In genomic region chr19:47187023-47187655, GRCh38 we compare ENCODE assay signal across 9 cellular contexts. TPM values are rescaled to one million over a fixed set of nuclear protein-coding genes. Genes with fewer than 3 reads are reported as not detected.
DNase-seq lines count a peak whose midpoint lies in the region; ATAC-seq, FAIRE-seq and TF ChIP-seq lines count a peak whose summit lies in the region.
"Had no signal": no experiment of that assay in that cellular context is flagged by ENCODE, and none has a peak within 500 bp of the region (broad histone marks: within the 10 kb centered on the region; RNA-seq: fewer than 3 reads in every experiment).

No MANE protein-coding gene starts in this region.

- TF ChIP-seq CTCF in CD14-positive monocyte (IDR thresholded peaks at IDR 0.05) (no peak), gastrocnemius medialis (IDR thresholded peaks at IDR 0.05 in 4 of 5, conservative IDR thresholded peaks at IDR 0.05 in 1 of 5) (no peak)

- H3K27ac ChIP-seq in Karpas-422 (ENCODE audit: low read length) (peak overlapping the region; percentile 30; the same call in 1 of the 2 replicates), mesendoderm (ENCODE audit: low read depth, low read length) (peak overlapping the region; percentile 22), gastrocnemius medialis (no peak overlapping the region)

- H3K4me2 ChIP-seq in Karpas-422 (ENCODE audit: low read depth, low read length, poor library complexity, severe bottlenecking): no peak overlapping the region
- no peak overlapping the region for H3K4me2 ChIP-seq in mesendoderm (ENCODE audit: low read length)

- H3K23ac ChIP-seq in mesendoderm (ENCODE audit: low read length): no peak overlapping the region

- no peak overlapping the region for H3K9ac ChIP-seq in Karpas-422 (ENCODE audit: low read length)
- no peak overlapping the region for H3K9ac ChIP-seq in mesendoderm (ENCODE audit: low read length)

- in situ Hi-C loops in gastrocnemius medialis (cut with MboI; ENCODE audit: low sequenced_read_pairs in 4 of 4): no loop called here

- H3K9me3 ChIP-seq in Karpas-422 (ENCODE audit: low read length): no peaks in the 10 kb centered on the region
- H3K9me3 ChIP-seq in gastrocnemius medialis: no peaks in the 10 kb centered on the region

- H3K4ac ChIP-seq in mesendoderm (ENCODE audit: low read depth, low read length): no peak overlapping the region

- H3K79me2 ChIP-seq in Karpas-422 (ENCODE audit: low read length): peaks cover 21% of the 10 kb centered on the region; the same call in 1 of the 2 replicates
- H3K79me2 ChIP-seq in mesendoderm (ENCODE audit: control insufficient read depth, insufficient read depth, low read length): peaks cover 12% of the 10 kb centered on the region

- peaks cover 36% of the 10 kb centered on the region for H3K4me1 ChIP-seq in Karpas-422 (ENCODE audit: low read length)
- peaks cover 9% of the 10 kb centered on the region for H3K4me1 ChIP-seq in mesendoderm (ENCODE audit: control insufficient read depth, low read depth, low read length)
- H3K4me1 ChIP-seq in gastrocnemius medialis: peaks cover 9 to 11% of the 10 kb centered on the region in 2 donors

- H2BK15ac ChIP-seq in mesendoderm (replicated peaks; ENCODE audit: low read depth): no peak overlapping the region

- no peaks in the 10 kb centered on the region for H3K4me1 Mint-ChIP-seq in CD14-positive monocyte

- no peak overlapping the region for H3K18ac ChIP-seq in mesendoderm (ENCODE audit: low read length)

- peaks cover 4% of the 10 kb centered on the region; the same call in 1 of the 2 replicates for H3K36me3 ChIP-seq in Karpas-422 (ENCODE audit: insufficient read depth, low read length)
- H3K36me3 ChIP-seq in mesendoderm (ENCODE audit: control insufficient read depth, insufficient read depth, low read length): peaks cover 9% of the 10 kb centered on the region
- no peaks in the 10 kb centered on the region for H3K36me3 ChIP-seq in gastrocnemius medialis

- peak overlapping the region; percentile 34 for H3K56ac ChIP-seq in mesendoderm (ENCODE audit: low read length)

- H2BK5ac ChIP-seq in mesendoderm (ENCODE audit: low read length): no peak overlapping the region

- H2BK120ac ChIP-seq in mesendoderm (ENCODE audit: low read depth, low read length): no peak overlapping the region

- WGBS in mesendoderm (ENCODE audit: extremely low coverage, insufficient coverage, low lambda C conversion rate): no CpG with 5 or more reads among the region's 5 CpGs

- H3K9me2 ChIP-seq in Karpas-422 (replicated peaks; ENCODE audit: insufficient read depth, low read length): no peaks in the 10 kb centered on the region

- peak overlapping the region in 1 of 7 donors; percentile 55 for H3K27ac Mint-ChIP-seq in CD14-positive monocyte

- intact Hi-C loops in CD14-positive monocyte (cut with micrococcal nuclease): no loop called here
- intact Hi-C loops in gastrocnemius medialis (cut with DNase I; ENCODE audit: low total_unique reads): no loop called here

- H4K8ac ChIP-seq in mesendoderm (ENCODE audit: low read depth, low read length): no peak overlapping the region

- peaks cover 18% of the 10 kb centered on the region for H3K79me1 ChIP-seq in mesendoderm (ENCODE audit: low read length)

- no peak overlapping the region for H3K4me3 Mint-ChIP-seq in CD14-positive monocyte

- H3K4me3 ChIP-seq in Karpas-422 (ENCODE audit: low read length): no peak overlapping the region
- no peak overlapping the region for H3K4me3 ChIP-seq in mesendoderm (ENCODE audit: low read length)
- H3K4me3 ChIP-seq in gastrocnemius medialis: no peak overlapping the region

- no peak overlapping the region for H2AK5ac ChIP-seq in mesendoderm (ENCODE audit: low read length)

- H3K27me3 ChIP-seq in Karpas-422 (ENCODE audit: low read length): no peaks in the 10 kb centered on the region
- H3K27me3 ChIP-seq in mesendoderm (ENCODE audit: insufficient read depth, low read length, poor library complexity): no peaks in the 10 kb centered on the region
- H3K27me3 ChIP-seq in gastrocnemius medialis: no peaks in the 10 kb centered on the region

- no peak for TF ChIP-seq POLR2A in gastrocnemius medialis (IDR thresholded peaks at IDR 0.05)

- no peaks in the 10 kb centered on the region for H3K9me3 Mint-ChIP-seq in CD14-positive monocyte

- H4K20me1 ChIP-seq in Karpas-422 (ENCODE audit: insufficient read depth, low read depth, low read length): no peaks in the 10 kb centered on the region

- no peak overlapping the region for H4K5ac ChIP-seq in mesendoderm (ENCODE audit: low read length)

- no peak overlapping the region for H2AFZ ChIP-seq in Karpas-422 (ENCODE audit: low read length)

- peaks cover 0 to 2% (median 2%) of the 10 kb centered on the region in 3 donors for H3K27me3 Mint-ChIP-seq in CD14-positive monocyte (ENCODE audit: low read depth in 3 of 3)

- FAIRE-seq in urothelium cell line (lab: Jason Lieb, UNC): no peak
- FAIRE-seq: RCC 7860 had no signal

- peak; percentile 2 for DNase-seq in CD14-positive monocyte (ENCODE audit: low spot score)
- DNase-seq in Karpas-422: no peak
- no peak for DNase-seq in mesendoderm
- no peak for DNase-seq in activated gamma-delta T cell treated with Interleukin-2 at 50 U/mL for 16 hours
- no peak for DNase-seq in gastrocnemius medialis
- no peak for DNase-seq in NCI-H1105 (lab: John Stamatoyannopoulos, UW)
- no peak for DNase-seq in urothelium cell line (ENCODE audit: low spot score)

- ATAC-seq in GM21381 (IDR thresholded peaks at IDR 0.05; ENCODE audit: unreplicated experiment): peak; percentile 4
- ATAC-seq in gastrocnemius medialis: no peak

- H3K36me3 Mint-ChIP-seq in CD14-positive monocyte: peaks cover 60 to 83% of the 10 kb centered on the region in 2 donors

RNA-seq across cellular contexts. Expression of gene BBC3, which starts 43.9 kb away (rescaled TPM):
- polyA plus RNA-seq in CD14-positive monocyte: 1 to 10 TPM; 2.5 to 4.8 TPM
- total RNA-seq in Karpas-422 (2014; rRNA removed; shearing (Covaris generic); ENCODE audit: low replicate concordance): 4.0 and 8.9 TPM in 2 replicates
- 5.3 TPM for polyA plus RNA-seq in mesendoderm (2013, experiment 1 of 2)
- 4.7 TPM for polyA plus RNA-seq in mesendoderm (2013, experiment 2 of 2)
- 1 to 10 TPM; 3.4 to 7.6 (median 4.2) TPM for total RNA-seq in gastrocnemius medialis

RNA-seq across cellular contexts. Expression of gene SAE1, which starts 56.5 kb away (rescaled TPM):
- polyA plus RNA-seq in CD14-positive monocyte: 10 to 100 TPM; 46.5 to 54.2 TPM
- 47.5 and 83.0 TPM in 2 replicates for total RNA-seq in Karpas-422 (2014; rRNA removed; shearing (Covaris generic); ENCODE audit: low replicate concordance)
- polyA plus RNA-seq in mesendoderm (2013, experiment 1 of 2): 240 TPM
- polyA plus RNA-seq in mesendoderm (2013, experiment 2 of 2): 241 TPM
- total RNA-seq in gastrocnemius medialis: 10 to 100 TPM; 29.7 to 74.6 (median 46.4) TPM

Comparison
In these comparisons a context has a peak if more than half of its experiments do, and no peak if none do; other contexts are left out.
1. H3K27ac ChIP-seq: peak in Karpas-422 (single experiment) and mesendoderm (single experiment); none in gastrocnemius medialis (0 of 4).